10 cellular contexts compared by ENCODE assay signal in the genomic region with DNA sequence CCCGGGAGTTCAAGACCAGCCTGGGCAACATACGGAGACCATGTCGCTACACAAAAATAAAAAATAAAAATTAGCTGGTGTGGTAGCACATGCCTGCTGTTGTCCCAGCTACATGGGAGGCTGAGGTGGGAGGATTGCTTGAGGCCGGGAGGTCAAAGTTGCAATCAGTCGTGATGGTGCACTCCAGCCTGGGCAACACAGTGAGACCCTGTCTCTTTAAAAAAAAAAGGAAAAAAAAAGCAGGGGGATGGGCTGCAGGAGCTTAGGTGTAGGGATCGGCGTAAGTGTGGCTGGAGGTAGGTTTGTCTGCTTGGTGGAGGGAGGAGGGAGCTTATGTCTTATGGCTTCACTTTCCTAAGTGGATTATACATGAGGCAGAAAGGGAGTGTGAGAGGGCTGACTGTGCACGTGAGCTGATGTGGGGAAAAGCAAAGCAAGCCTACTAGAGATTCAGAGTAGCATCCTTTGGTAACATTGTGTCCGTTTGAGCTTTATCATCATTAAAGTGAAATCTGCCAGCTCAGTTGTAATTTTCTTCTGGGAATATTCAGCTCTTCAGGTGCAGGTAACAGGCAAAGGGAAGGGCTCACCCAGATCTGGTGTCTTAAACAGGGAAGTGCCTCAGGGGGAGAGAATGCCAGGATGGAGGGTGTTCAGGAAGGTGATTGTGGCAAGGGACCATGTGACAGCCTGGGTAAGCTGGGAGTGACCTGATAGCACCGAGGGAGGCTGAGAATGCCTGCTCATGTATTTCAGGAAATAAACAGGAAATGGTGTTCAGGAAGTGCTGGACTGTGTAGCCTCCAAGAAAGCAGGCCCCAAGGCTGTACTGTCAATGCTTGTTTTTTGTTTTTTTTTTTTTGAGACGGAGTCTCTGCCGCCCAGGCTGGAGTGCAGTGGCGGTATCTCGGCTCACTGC. TPM values are rescaled to one million over a fixed set of nuclear protein-coding genes. Genes with fewer than 3 reads are reported as not detected.
DNase-seq lines count a peak whose midpoint lies in the region; ATAC-seq and TF ChIP-seq lines count a peak whose summit lies in the region.
"Had no signal": no experiment of that assay in that cellular context is flagged by ENCODE, and none has a peak within 500 bp of the region (broad histone marks: within the 10 kb centered on the region; RNA-seq: fewer than 3 reads in every experiment).

No MANE protein-coding gene starts in this region.

- POLR2A ChIA-PET in activated CD8-positive, alpha-beta T cell treated with anti-CD3 and anti-CD28 coated beads, Interleukin-2, amount 10 ng/mL, durations not matched to agents 7 days and 5 days (lab: Charles Lee) = interaction anchor here (0.8 to 1.1 kb wide), 4 partner anchors 14 to 33 kb away, joined by 3 to 4 read pairs (median 3); partner anchors contain the start of gene SETX

- H3K27me3 ChIP-seq in subcutaneous abdominal adipose tissue (ENCODE audit: control insufficient read depth in 5 of 5, insufficient read depth in 4 of 5, low read length in 5 of 5) = no peaks in the 10 kb centered on the region
- H3K27me3 ChIP-seq in smooth muscle cell (ENCODE audit: low read depth) = no peaks in the 10 kb centered on the region

- peak overlapping the region; percentile 84 for H3K27ac Mint-ChIP-seq in activated T-cell treated with anti-CD3 and anti-CD28 coated beads, Interleukin-2, amount 50 U/mL, for 24 hours
- H3K27ac Mint-ChIP-seq in activated CD8-positive, alpha-beta T cell treated with anti-CD3 and anti-CD28 coated beads, Interleukin-2, amount 10 ng/mL, durations not matched to agents 7 days and 5 days = peak overlapping the region; percentile 84
- H3K27ac Mint-ChIP-seq in immature natural killer cell = peak overlapping the region; percentile 63 to 92 (median 88)

- peaks cover 20% of the 10 kb centered on the region for H3K4me1 Mint-ChIP-seq in activated T-cell treated with anti-CD3 and anti-CD28 coated beads, Interleukin-2, amount 50 U/mL, for 24 hours (ENCODE audit: low read depth)
- H3K4me1 Mint-ChIP-seq in activated T-cell treated with anti-CD3 and anti-CD28 coated beads, Interleukin-2, amount 50 U/mL, for 4 hours (ENCODE audit: low read depth) = peaks cover 16% of the 10 kb centered on the region
- peaks cover 23% of the 10 kb centered on the region for H3K4me1 Mint-ChIP-seq in activated CD8-positive, alpha-beta T cell treated with anti-CD3 and anti-CD28 coated beads, Interleukin-2, amount 10 ng/mL, durations not matched to agents 7 days and 5 days (ENCODE audit: low read depth)
- H3K4me1 Mint-ChIP-seq in immature natural killer cell = peaks cover 19 to 24% of the 10 kb centered on the region in 2 donors

- peak overlapping the region; percentile 65 for H3K27ac ChIP-seq in subcutaneous abdominal adipose tissue (ENCODE audit: low read depth, low read length)
- H3K27ac ChIP-seq in smooth muscle cell (ENCODE audit: low read depth) = no peak overlapping the region
- H3K27ac ChIP-seq: C4-2B had no signal

- H3K36me3 ChIP-seq in subcutaneous abdominal adipose tissue (ENCODE audit: control insufficient read depth in 5 of 5, insufficient read depth in 5 of 5, low read length in 5 of 5) (peaks cover 4 to 25% (median 20%) of the 10 kb centered on the region in 5 donors), smooth muscle cell (ENCODE audit: low read depth) (no peaks in the 10 kb centered on the region)

- no peak overlapping the region for H3K4me3 Mint-ChIP-seq in activated T-cell treated with anti-CD3 and anti-CD28 coated beads, Interleukin-2, amount 50 U/mL, for 24 hours
- no peak overlapping the region for H3K4me3 Mint-ChIP-seq in activated T-cell treated with anti-CD3 and anti-CD28 coated beads, Interleukin-2, amount 50 U/mL, for 4 hours
- no peak overlapping the region for H3K4me3 Mint-ChIP-seq in activated CD8-positive, alpha-beta T cell treated with anti-CD3 and anti-CD28 coated beads, Interleukin-2, amount 10 ng/mL, durations not matched to agents 7 days and 5 days
- H3K4me3 Mint-ChIP-seq in immature natural killer cell = peak overlapping the region; percentile 38 to 73 (median 64)

- H3K4me3 ChIP-seq in subcutaneous abdominal adipose tissue (ENCODE audit: low read depth in 1 of 5, low read length in 5 of 5) (peak overlapping the region in 3 of 5 donors; percentile 2 to 47 (median 27)), smooth muscle cell (no peak overlapping the region)

- CTCF ChIA-PET in activated CD8-positive, alpha-beta T cell treated with anti-CD3 and anti-CD28 coated beads, Interleukin-2, amount 10 ng/mL, durations not matched to agents 7 days and 5 days (lab: Charles Lee) = interaction anchor here (1.0 to 1.3 kb wide), 3 partner anchors 13 to 18 kb away, joined by 3 to 4 read pairs (median 3); no protein-coding TSS in a partner anchor

- no peak for DNase-seq in activated T-cell treated with anti-CD3 and anti-CD28 coated beads, Interleukin-2, amount 50 U/mL, for 24 hours
- no peak for DNase-seq in activated T-cell treated with anti-CD3 and anti-CD28 coated beads, Interleukin-2, amount 50 U/mL, for 4 hours
- DNase-seq in activated CD8-positive, alpha-beta T cell treated with anti-CD3 and anti-CD28 coated beads, Interleukin-2, amount 10 ng/mL, durations not matched to agents 7 days and 5 days = no peak
- DNase-seq in immature natural killer cell = peak in 1 of 3 donors; percentile 11
- DNase-seq in smooth muscle cell (lab: John Stamatoyannopoulos, UW; ENCODE audit: unreplicated experiment) = no peak
- no peak for DNase-seq in T1000 (lab: John Stamatoyannopoulos, UW)

- no peaks in the 10 kb centered on the region for H3K9me3 Mint-ChIP-seq in activated T-cell treated with anti-CD3 and anti-CD28 coated beads, Interleukin-2, amount 50 U/mL, for 24 hours
- H3K9me3 Mint-ChIP-seq in activated T-cell treated with anti-CD3 and anti-CD28 coated beads, Interleukin-2, amount 50 U/mL, for 4 hours = no peaks in the 10 kb centered on the region
- no peaks in the 10 kb centered on the region for H3K9me3 Mint-ChIP-seq in activated CD8-positive, alpha-beta T cell treated with anti-CD3 and anti-CD28 coated beads, Interleukin-2, amount 10 ng/mL, durations not matched to agents 7 days and 5 days (ENCODE audit: insufficient read depth)
- no peaks in the 10 kb centered on the region for H3K9me3 Mint-ChIP-seq in immature natural killer cell

- WGBS in smooth muscle cell (ENCODE audit: low lambda C conversion rate) = 88% methylated on average over 14 of the region's 14 CpGs

- no peak for ATAC-seq in activated T-cell treated with anti-CD3 and anti-CD28 coated beads, Interleukin-2, amount 50 U/mL, for 4 hours
- peak; percentile 70 for ATAC-seq in activated CD8-positive, alpha-beta T cell treated with anti-CD3 and anti-CD28 coated beads, Interleukin-2, amount 10 ng/mL, durations not matched to agents 7 days and 5 days
- no peak for ATAC-seq in GM19324 (IDR thresholded peaks at IDR 0.05; ENCODE audit: low FRiP score, unreplicated experiment)

- H3K4me1 ChIP-seq in subcutaneous abdominal adipose tissue (ENCODE audit: control insufficient read depth in 5 of 5, insufficient read depth in 5 of 5, low read length in 5 of 5) (peaks cover 2 to 26% (median 6%) of the 10 kb centered on the region in 5 donors), smooth muscle cell (ENCODE audit: low read depth) (no peaks in the 10 kb centered on the region)

- no peak overlapping the region for H3K4me2 ChIP-seq in smooth muscle cell

- H3K36me3 Mint-ChIP-seq in activated T-cell treated with anti-CD3 and anti-CD28 coated beads, Interleukin-2, amount 50 U/mL, for 24 hours (ENCODE audit: low read depth) = peaks cover 23% of the 10 kb centered on the region
- H3K36me3 Mint-ChIP-seq in activated T-cell treated with anti-CD3 and anti-CD28 coated beads, Interleukin-2, amount 50 U/mL, for 4 hours (ENCODE audit: insufficient read depth) = peaks cover 18% of the 10 kb centered on the region
- peaks cover 18% of the 10 kb centered on the region for H3K36me3 Mint-ChIP-seq in activated CD8-positive, alpha-beta T cell treated with anti-CD3 and anti-CD28 coated beads, Interleukin-2, amount 10 ng/mL, durations not matched to agents 7 days and 5 days (ENCODE audit: low read depth)
- H3K36me3 Mint-ChIP-seq in immature natural killer cell = peaks cover 7 to 14% (median 12%) of the 10 kb centered on the region in 3 donors

- H3K9ac ChIP-seq in subcutaneous abdominal adipose tissue (ENCODE audit: low read length in 5 of 5) = peak overlapping the region in 2 of 5 donors; percentile 4 to 8
- no peak overlapping the region for H3K9ac ChIP-seq in smooth muscle cell (ENCODE audit: low read depth)

- TF ChIP-seq CTCF in smooth muscle cell (IDR thresholded peaks at IDR 0.05; ENCODE audit: borderline replicate concordance, insufficient read depth, poor library complexity, severe bottlenecking) = no peak

- no peak overlapping the region for H2AFZ ChIP-seq in smooth muscle cell (ENCODE audit: low read depth)

- H3F3A ChIP-seq in smooth muscle cell (ENCODE audit: low read depth) = peaks cover 6% of the 10 kb centered on the region

- H3K79me2 ChIP-seq in smooth muscle cell (ENCODE audit: low read depth) = no peaks in the 10 kb centered on the region

- H3K27me3 Mint-ChIP-seq in activated T-cell treated with anti-CD3 and anti-CD28 coated beads, Interleukin-2, amount 50 U/mL, for 24 hours = no peaks in the 10 kb centered on the region
- no peaks in the 10 kb centered on the region for H3K27me3 Mint-ChIP-seq in activated T-cell treated with anti-CD3 and anti-CD28 coated beads, Interleukin-2, amount 50 U/mL, for 4 hours (ENCODE audit: low read depth)
- H3K27me3 Mint-ChIP-seq in activated CD8-positive, alpha-beta T cell treated with anti-CD3 and anti-CD28 coated beads, Interleukin-2, amount 10 ng/mL, durations not matched to agents 7 days and 5 days (ENCODE audit: low read depth) = no peaks in the 10 kb centered on the region
- H3K27me3 Mint-ChIP-seq in immature natural killer cell (ENCODE audit: low read depth in 3 of 3) = no peaks in the 10 kb centered on the region

- H4K20me1 ChIP-seq in smooth muscle cell (ENCODE audit: low read depth) = no peaks in the 10 kb centered on the region

- no peaks in the 10 kb centered on the region for H3K9me3 ChIP-seq in subcutaneous abdominal adipose tissue (ENCODE audit: control insufficient read depth in 5 of 5, low read length in 5 of 5)
- H3K9me3 ChIP-seq in smooth muscle cell (replicated peaks; ENCODE audit: low read depth) = no peaks in the 10 kb centered on the region

RNA-seq across cellular contexts. Expression of gene SETX, which starts 17.6 kb away (rescaled TPM):
- total RNA-seq in activated T-cell treated with anti-CD3 and anti-CD28 coated beads, Interleukin-2, amount 50 U/mL, for 4 hours = 10 to 100 TPM; 31.9 to 34.0 (median 33.9) TPM
- total RNA-seq in activated CD8-positive, alpha-beta T cell treated with anti-CD3 and anti-CD28 coated beads, Interleukin-2, amount 10 ng/mL, durations not matched to agents 7 days and 5 days = 10 to 100 TPM; 54.2 to 58.0 TPM
- polyA plus RNA-seq in immature natural killer cell (10 to 100 TPM; 22.9 to 55.9 (median 27.6) TPM), smooth muscle cell (11.4 and 13.5 TPM in 2 replicates)
- 50.9 and 66.0 TPM in 2 replicates for total RNA-seq in smooth muscle cell

RNA-seq across cellular contexts. Expression of gene TTF1, which starts 34.2 kb away (rescaled TPM):
- 10 to 100 TPM; 24.9 to 27.7 (median 26.1) TPM for total RNA-seq in activated T-cell treated with anti-CD3 and anti-CD28 coated beads, Interleukin-2, amount 50 U/mL, for 4 hours
- 10 to 100 TPM; 32.3 to 35.1 TPM for total RNA-seq in activated CD8-positive, alpha-beta T cell treated with anti-CD3 and anti-CD28 coated beads, Interleukin-2, amount 10 ng/mL, durations not matched to agents 7 days and 5 days
- polyA plus RNA-seq in immature natural killer cell = 1 to 10 TPM; 1.5 to 6.8 (median 6.5) TPM
- 8.9 and 16.4 TPM in 2 replicates for total RNA-seq in smooth muscle cell
- polyA plus RNA-seq in smooth muscle cell = 5.5 and 7.8 TPM in 2 replicates

RNA-seq across cellular contexts. Expression of gene CFAP77, which starts 37.6 kb away (rescaled TPM):
- total RNA-seq in activated T-cell treated with anti-CD3 and anti-CD28 coated beads, Interleukin-2, amount 50 U/mL, for 4 hours = not detected
- not detected for total RNA-seq in activated CD8-positive, alpha-beta T cell treated with anti-CD3 and anti-CD28 coated beads, Interleukin-2, amount 10 ng/mL, durations not matched to agents 7 days and 5 days
- polyA plus RNA-seq in immature natural killer cell = not detected
- not detected in 2 replicates for total RNA-seq in smooth muscle cell
- 0.31 TPM in 1 of 2 replicates, not detected in the other for polyA plus RNA-seq in smooth muscle cell
- total RNA-seq: T-helper 1 cell treated with Interleukin-12 subunit alpha and Interleukin-12 subunit beta and Interleukin-4 antibody, amounts not matched to agents 30 ng/mL and 1 ng/mL, for 36 hours had no signal

Comparison
In these comparisons a context has a peak if more than half of its experiments do, and no peak if none do; other contexts are left out.
1. H3K4me3 Mint-ChIP-seq: peak in immature natural killer cell (5 of 5); none in activated T-cell treated with anti-CD3 and anti-CD28 coated beads, Interleukin-2, amount 50 U/mL, for 24 hours (single experiment), activated T-cell treated with anti-CD3 and anti-CD28 coated beads, Interleukin-2, amount 50 U/mL, for 4 hours (single experiment) and activated CD8-positive, alpha-beta T cell treated with anti-CD3 and anti-CD28 coated beads, Interleukin-2, amount 10 ng/mL, durations not matched to agents 7 days and 5 days (single experiment).
2. Peak in every context shown above with its lines, with median percentiles within 50 percentile points of each other: H3K27ac Mint-ChIP-seq.